In the genomic region with DNA sequence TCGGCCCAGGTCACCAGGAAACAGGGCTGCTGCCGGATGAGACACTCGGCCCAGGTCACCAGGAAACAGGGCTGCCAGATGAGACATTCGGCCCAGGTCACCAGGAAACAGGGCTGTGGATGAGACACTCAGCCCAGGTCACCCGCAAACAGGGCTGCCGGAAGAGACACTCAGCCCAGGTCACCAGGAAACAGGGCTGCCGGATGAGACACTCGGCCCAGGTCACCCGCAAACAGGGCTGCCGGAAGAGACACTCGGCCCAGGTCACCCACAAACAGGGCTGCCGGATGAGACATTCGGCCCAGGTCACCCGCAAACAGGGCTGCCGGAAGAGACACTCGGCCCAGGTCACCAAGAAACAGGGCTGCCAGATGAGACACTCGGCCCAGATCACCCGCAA, we compare ENCODE assay signal across 1 cellular context. TPM values are rescaled to one million over a fixed set of nuclear protein-coding genes. Genes with fewer than 3 reads are reported as not detected.
"Had no signal": no experiment of that assay in that cellular context is flagged by ENCODE, and none has a peak within 500 bp of the region (broad histone marks: within the 10 kb centered on the region; RNA-seq: fewer than 3 reads in every experiment).

No MANE protein-coding gene starts in this region.

RNA-seq across cellular contexts. Expression of a gene that starts 21.5 kb away (rescaled TPM):
- total RNA-seq: OCI-LY7 had no signal
